Comparison of ENCODE assay signal across 1 cellular context in the genomic region with DNA sequence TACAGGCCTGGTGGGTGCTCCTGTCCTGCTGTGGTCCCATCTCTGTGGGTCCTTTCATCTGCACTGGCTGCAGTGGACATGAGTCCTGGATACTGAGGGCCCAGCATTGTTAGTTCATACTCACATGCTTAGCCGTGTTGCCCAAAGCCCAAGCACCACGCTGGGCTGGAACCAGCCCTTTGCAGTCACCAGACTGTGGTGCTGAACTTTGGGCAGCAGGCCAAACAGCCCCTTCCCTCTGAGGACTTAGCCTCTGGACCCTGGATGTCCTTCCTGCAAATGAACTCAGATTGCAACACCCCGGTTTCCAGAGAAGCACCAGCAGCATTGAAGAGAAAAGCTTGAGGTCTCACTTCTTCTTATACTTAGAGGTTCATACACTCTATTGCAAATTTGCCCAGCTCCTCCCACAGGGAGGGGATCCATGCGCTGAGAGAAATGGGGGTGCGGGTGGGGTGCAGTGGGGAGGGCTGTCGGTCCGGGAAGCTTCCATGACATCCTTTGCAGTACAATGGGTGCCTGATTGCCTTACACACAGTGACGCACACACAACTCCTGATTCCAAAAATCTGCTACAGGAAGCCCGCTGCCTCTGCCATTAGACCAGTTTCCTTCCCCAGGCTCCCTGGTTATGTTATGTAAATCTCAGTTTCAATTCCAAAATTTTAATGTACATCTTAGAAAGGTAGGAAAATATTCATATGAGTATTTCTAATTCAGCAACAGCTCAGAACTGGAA.
TF ChIP-seq lines count a peak whose summit lies in the region.

No MANE protein-coding gene starts in this region.

TF ChIP-seq in HepG2, 621 proteins besides CTCF, POLR2A, EP300 and RAD21 (continued from another document and continues in another):
- TF ChIP-seq KLF13 (CRISPR knock-in tag; IDR thresholded peaks at IDR 0.05) (no peak), ZNF383 (CRISPR knock-in tag; IDR thresholded peaks at IDR 0.05; ENCODE audit: borderline replicate concordance) (no peak), ZNF335 (CRISPR knock-in tag; IDR thresholded peaks at IDR 0.05) (no peak), ZNF3 (CRISPR knock-in tag; IDR thresholded peaks at IDR 0.05) (no peak), HCFC1 (IDR thresholded peaks at IDR 0.05; ENCODE audit: low read depth, low read length) (no peak), TGIF2 (CRISPR knock-in tag; IDR thresholded peaks at IDR 0.05) (no peak), CREM (IDR thresholded peaks at IDR 0.05) (no peak), CREM (CRISPR knock-in tag; IDR thresholded peaks at IDR 0.05) (no peak), CBX1 (IDR thresholded peaks at IDR 0.05; ENCODE audit: low read depth) (no peak), IKZF1 (IDR thresholded peaks at IDR 0.05) (no peak), CBX2 (IDR thresholded peaks at IDR 0.05; ENCODE audit: low read depth, low read length) (no peak), CBX2 (CRISPR knock-in tag; IDR thresholded peaks at IDR 0.05; ENCODE audit: low read depth) (no peak), ZNF761 (CRISPR knock-in tag; conservative IDR thresholded peaks at IDR 0.05) (no peak), ZBTB7A (CRISPR knock-in tag; IDR thresholded peaks at IDR 0.05) (peak; percentile 84; the same call in 1 of the 2 replicates), FOXM1 (CRISPR knock-in tag; IDR thresholded peaks at IDR 0.05) (no peak), ELK4 (CRISPR knock-in tag; IDR thresholded peaks at IDR 0.05; ENCODE audit: borderline replicate concordance) (no peak), ZNF781 (CRISPR knock-in tag; IDR thresholded peaks at IDR 0.05; ENCODE audit: borderline replicate concordance, not compliant biosample characterization) (no peak), NKX3-1 (CRISPR knock-in tag; IDR thresholded peaks at IDR 0.05) (no peak), NR1H2 (CRISPR knock-in tag; IDR thresholded peaks at IDR 0.05; ENCODE audit: borderline replicate concordance, low read depth) (no peak), PRMT3 (CRISPR knock-in tag; IDR thresholded peaks at IDR 0.05; ENCODE audit: borderline replicate concordance, low read depth) (no peak), RFX1 (IDR thresholded peaks at IDR 0.05) (no peak), NONO (IDR thresholded peaks at IDR 0.05) (no peak), NONO (CRISPR knock-in tag; conservative IDR thresholded peaks at IDR 0.05) (peak; percentile 64), LRRFIP1 (CRISPR knock-in tag; conservative IDR thresholded peaks at IDR 0.05) (no peak), ZNF256 (CRISPR knock-in tag; conservative IDR thresholded peaks at IDR 0.05) (no peak), HNRNPK (IDR thresholded peaks at IDR 0.05; ENCODE audit: low read depth, low read length, poor library complexity, severe bottlenecking) (no peak), ARNT2 (CRISPR knock-in tag; IDR thresholded peaks at IDR 0.05; ENCODE audit: low read depth) (no peak), KDM5B (CRISPR knock-in tag; IDR thresholded peaks at IDR 0.05; ENCODE audit: borderline replicate concordance) (peak; percentile 28; the same call in 1 of the 2 replicates), ZNF253 (CRISPR knock-in tag; IDR thresholded peaks at IDR 0.05; ENCODE audit: borderline replicate concordance) (no peak), ATF7 (IDR thresholded peaks at IDR 0.05) (no peak), ATF7 (CRISPR knock-in tag; IDR thresholded peaks at IDR 0.05) (no peak), PHF21A (CRISPR knock-in tag; IDR thresholded peaks at IDR 0.05) (peak; percentile 45; the same call in 1 of the 2 replicates), ZNF547 (CRISPR knock-in tag; IDR thresholded peaks at IDR 0.05) (no peak), ZNF891 (CRISPR knock-in tag; IDR thresholded peaks at IDR 0.05) (no peak), HMG20B (CRISPR knock-in tag; conservative IDR thresholded peaks at IDR 0.05) (no peak), ATM (IDR thresholded peaks at IDR 0.05; ENCODE audit: borderline replicate concordance) (no peak), SALL1 (CRISPR knock-in tag; IDR thresholded peaks at IDR 0.05) (peak; percentile 89), GTF2F1 (IDR thresholded peaks at IDR 0.05; ENCODE audit: low read length) (no peak), SMARCC2 (IDR thresholded peaks at IDR 0.05) (no peak), SOX6 (IDR thresholded peaks at IDR 0.05) (no peak), SOX6 (CRISPR knock-in tag; IDR thresholded peaks at IDR 0.05) (peak; percentile 57), ZNF883 (CRISPR knock-in tag; IDR thresholded peaks at IDR 0.05; ENCODE audit: not compliant biosample characterization) (peak; percentile 78), ZNF503 (CRISPR knock-in tag; IDR thresholded peaks at IDR 0.05) (no peak), SP4 (CRISPR knock-in tag; IDR thresholded peaks at IDR 0.05) (peak; percentile 24; the same call in 1 of the 2 replicates), ZFP41 (CRISPR knock-in tag; IDR thresholded peaks at IDR 0.05; ENCODE audit: borderline replicate concordance) (no peak), MEIS2 (CRISPR knock-in tag; IDR thresholded peaks at IDR 0.05) (0 out of 2 replicates have a peak, but pooled peaks have one; percentile 35), DMAP1 (CRISPR knock-in tag; IDR thresholded peaks at IDR 0.05) (no peak), MLXIP (CRISPR knock-in tag; IDR thresholded peaks at IDR 0.05; ENCODE audit: borderline replicate concordance) (no peak)
- TF ChIP-seq, protein P1, sequence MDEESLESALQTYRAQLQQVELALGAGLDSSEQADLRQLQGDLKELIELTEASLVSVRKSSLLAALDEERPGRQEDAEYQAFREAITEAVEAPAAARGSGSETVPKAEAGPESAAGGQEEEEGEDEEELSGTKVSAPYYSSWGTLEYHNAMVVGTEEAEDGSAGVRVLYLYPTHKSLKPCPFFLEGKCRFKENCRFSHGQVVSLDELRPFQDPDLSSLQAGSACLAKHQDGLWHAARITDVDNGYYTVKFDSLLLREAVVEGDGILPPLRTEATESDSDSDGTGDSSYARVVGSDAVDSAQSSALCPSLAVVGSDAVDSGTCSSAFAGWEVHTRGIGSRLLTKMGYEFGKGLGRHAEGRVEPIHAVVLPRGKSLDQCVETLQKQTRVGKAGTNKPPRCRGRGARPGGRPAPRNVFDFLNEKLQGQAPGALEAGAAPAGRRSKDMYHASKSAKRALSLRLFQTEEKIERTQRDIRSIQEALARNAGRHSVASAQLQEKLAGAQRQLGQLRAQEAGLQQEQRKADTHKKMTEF (CRISPR knock-in tag; IDR thresholded peaks at IDR 0.05): 0 out of 2 replicates have a peak, but pooled peaks have one; percentile 31
- TF ChIP-seq, protein P2, sequence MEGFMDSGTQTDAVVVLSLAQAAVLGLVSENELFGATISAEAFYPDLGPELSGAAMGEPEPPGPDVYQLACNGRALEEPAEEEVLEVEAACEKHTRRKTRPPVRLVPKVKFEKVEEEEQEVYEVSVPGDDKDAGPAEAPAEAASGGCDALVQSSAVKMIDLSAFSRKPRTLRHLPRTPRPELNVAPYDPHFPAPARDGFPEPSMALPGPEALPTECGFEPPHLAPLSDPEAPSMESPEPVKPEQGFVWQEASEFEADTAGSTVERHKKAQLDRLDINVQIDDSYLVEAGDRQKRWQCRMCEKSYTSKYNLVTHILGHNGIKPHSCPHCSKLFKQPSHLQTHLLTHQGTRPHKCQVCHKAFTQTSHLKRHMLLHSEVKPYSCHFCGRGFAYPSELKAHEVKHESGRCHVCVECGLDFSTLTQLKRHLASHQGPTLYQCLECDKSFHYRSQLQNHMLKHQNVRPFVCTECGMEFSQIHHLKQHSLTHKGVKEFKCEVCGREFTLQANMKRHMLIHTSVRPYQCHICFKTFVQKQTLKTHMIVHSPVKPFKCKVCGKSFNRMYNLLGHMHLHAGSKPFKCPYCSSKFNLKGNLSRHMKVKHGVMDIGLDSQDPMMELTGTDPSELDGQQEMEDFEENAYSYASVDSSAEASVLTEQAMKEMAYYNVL (CRISPR knock-in tag; IDR thresholded peaks at IDR 0.05; ENCODE audit: borderline replicate concordance): no peak
- TF ChIP-seq, protein P3, sequence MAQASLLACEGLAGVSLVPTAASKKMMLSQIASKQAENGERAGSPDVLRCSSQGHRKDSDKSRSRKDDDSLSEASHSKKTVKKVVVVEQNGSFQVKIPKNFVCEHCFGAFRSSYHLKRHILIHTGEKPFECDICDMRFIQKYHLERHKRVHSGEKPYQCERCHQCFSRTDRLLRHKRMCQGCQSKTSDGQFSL (CRISPR knock-in tag; IDR thresholded peaks at IDR 0.05): no peak
- TF ChIP-seq, protein P4, sequence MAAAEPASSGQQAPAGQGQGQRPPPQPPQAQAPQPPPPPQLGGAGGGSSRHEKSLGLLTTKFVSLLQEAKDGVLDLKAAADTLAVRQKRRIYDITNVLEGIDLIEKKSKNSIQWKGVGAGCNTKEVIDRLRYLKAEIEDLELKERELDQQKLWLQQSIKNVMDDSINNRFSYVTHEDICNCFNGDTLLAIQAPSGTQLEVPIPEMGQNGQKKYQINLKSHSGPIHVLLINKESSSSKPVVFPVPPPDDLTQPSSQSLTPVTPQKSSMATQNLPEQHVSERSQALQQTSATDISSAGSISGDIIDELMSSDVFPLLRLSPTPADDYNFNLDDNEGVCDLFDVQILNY (CRISPR knock-in tag; conservative IDR thresholded peaks at IDR 0.05): no peak
- TF ChIP-seq, protein P5, sequence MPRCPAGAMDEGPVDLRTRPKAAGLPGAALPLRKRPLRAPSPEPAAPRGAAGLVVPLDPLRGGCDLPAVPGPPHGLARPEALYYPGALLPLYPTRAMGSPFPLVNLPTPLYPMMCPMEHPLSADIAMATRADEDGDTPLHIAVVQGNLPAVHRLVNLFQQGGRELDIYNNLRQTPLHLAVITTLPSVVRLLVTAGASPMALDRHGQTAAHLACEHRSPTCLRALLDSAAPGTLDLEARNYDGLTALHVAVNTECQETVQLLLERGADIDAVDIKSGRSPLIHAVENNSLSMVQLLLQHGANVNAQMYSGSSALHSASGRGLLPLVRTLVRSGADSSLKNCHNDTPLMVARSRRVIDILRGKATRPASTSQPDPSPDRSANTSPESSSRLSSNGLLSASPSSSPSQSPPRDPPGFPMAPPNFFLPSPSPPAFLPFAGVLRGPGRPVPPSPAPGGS (CRISPR knock-in tag; IDR thresholded peaks at IDR 0.05): 0 out of 2 replicates have a peak, but pooled peaks have one; percentile 38
- TF ChIP-seq, protein P6, sequence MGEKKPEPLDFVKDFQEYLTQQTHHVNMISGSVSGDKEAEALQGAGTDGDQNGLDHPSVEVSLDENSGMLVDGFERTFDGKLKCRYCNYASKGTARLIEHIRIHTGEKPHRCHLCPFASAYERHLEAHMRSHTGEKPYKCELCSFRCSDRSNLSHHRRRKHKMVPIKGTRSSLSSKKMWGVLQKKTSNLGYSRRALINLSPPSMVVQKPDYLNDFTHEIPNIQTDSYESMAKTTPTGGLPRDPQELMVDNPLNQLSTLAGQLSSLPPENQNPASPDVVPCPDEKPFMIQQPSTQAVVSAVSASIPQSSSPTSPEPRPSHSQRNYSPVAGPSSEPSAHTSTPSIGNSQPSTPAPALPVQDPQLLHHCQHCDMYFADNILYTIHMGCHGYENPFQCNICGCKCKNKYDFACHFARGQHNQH (CRISPR knock-in tag; IDR thresholded peaks at IDR 0.05): no peak
